In the genomic region with DNA sequence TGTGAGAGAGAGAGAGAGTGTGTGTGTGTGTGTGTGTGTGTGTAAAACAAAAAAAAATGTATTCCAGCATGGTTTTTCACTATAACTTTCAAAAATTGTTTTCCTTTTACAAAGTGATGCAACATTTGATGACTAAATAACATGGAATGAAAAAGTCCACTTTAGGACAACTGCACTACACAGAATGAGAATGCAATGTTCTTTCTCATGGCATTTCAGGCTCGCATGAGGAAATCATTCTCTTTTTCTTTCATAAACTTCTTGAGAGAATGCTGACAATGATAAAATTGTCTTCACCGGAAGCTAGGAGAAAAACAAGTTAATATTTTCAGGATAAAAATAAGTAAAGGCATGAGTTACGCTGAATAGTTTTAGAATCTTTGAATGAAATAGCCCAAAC, we compare ENCODE assay signal across 12 cellular contexts. TPM values are rescaled to one million over a fixed set of nuclear protein-coding genes. Genes with fewer than 3 reads are reported as not detected.
DNase-seq lines count a peak whose midpoint lies in the region; ATAC-seq and TF ChIP-seq lines count a peak whose summit lies in the region.
"Had no signal": no experiment of that assay in that cellular context is flagged by ENCODE, and none has a peak within 500 bp of the region (broad histone marks: within the 10 kb centered on the region; RNA-seq: fewer than 3 reads in every experiment).

No MANE protein-coding gene starts in this region.

- TF ChIP-seq CTCF in fibroblast of pulmonary artery (IDR thresholded peaks at IDR 0.05; ENCODE audit: low read length, missing control alignments) (no peak), osteocyte (IDR thresholded peaks at IDR 0.05) (no peak)

- no peak for ATAC-seq in activated T-cell treated with anti-CD3 and anti-CD28 coated beads, Interleukin-2, amount 50 U/mL, for 4 hours
- ATAC-seq in GM19467 (IDR thresholded peaks at IDR 0.05; ENCODE audit: unreplicated experiment), result no peak
- no peak for ATAC-seq in HG03108 (IDR thresholded peaks at IDR 0.05; ENCODE audit: unreplicated experiment)

- H3K4me3 Mint-ChIP-seq in osteocyte (ENCODE audit: unreplicated experiment), result no peak overlapping the region
- no peak overlapping the region for H3K4me3 Mint-ChIP-seq in activated T-cell treated with anti-CD3 and anti-CD28 coated beads, Interleukin-2, amount 50 U/mL, for 4 hours

- no peaks in the 10 kb centered on the region for H3K27me3 Mint-ChIP-seq in osteocyte (ENCODE audit: unreplicated experiment)
- peaks cover 10% of the 10 kb centered on the region for H3K27me3 Mint-ChIP-seq in activated T-cell treated with anti-CD3 and anti-CD28 coated beads, Interleukin-2, amount 50 U/mL, for 4 hours (ENCODE audit: low read depth)

- H3K4me1 Mint-ChIP-seq in osteocyte (ENCODE audit: unreplicated experiment), result peaks cover 61% of the 10 kb centered on the region
- no peaks in the 10 kb centered on the region for H3K4me1 Mint-ChIP-seq in activated T-cell treated with anti-CD3 and anti-CD28 coated beads, Interleukin-2, amount 50 U/mL, for 4 hours (ENCODE audit: low read depth)

- H3K36me3 Mint-ChIP-seq in osteocyte (ENCODE audit: unreplicated experiment), result no peaks in the 10 kb centered on the region
- H3K36me3 Mint-ChIP-seq in activated T-cell treated with anti-CD3 and anti-CD28 coated beads, Interleukin-2, amount 50 U/mL, for 4 hours (ENCODE audit: insufficient read depth), result no peaks in the 10 kb centered on the region

- in situ Hi-C loops in SK-MEL-5 (cut with HindIII; ENCODE audit: low pct_unique_long_range_greater_than_20kb, low sequenced_read_pairs), result no loop called here

- H3K4me3 ChIP-seq in fibroblast of pulmonary artery (replicated peaks; ENCODE audit: low read depth, low read length), result no peak overlapping the region
- H3K4me3 ChIP-seq: BLaER1 treated with 17β-estradiol and CSF1 and Interleukin-3, amounts not matched to agents 10 nM and 100 nM; HAP-1; lung had no signal

- H3K27ac Mint-ChIP-seq in osteocyte (ENCODE audit: unreplicated experiment), result peak overlapping the region; percentile 93

- no peaks in the 10 kb centered on the region for H3K9me3 Mint-ChIP-seq in osteocyte (ENCODE audit: unreplicated experiment)
- H3K9me3 Mint-ChIP-seq in activated T-cell treated with anti-CD3 and anti-CD28 coated beads, Interleukin-2, amount 50 U/mL, for 4 hours, result no peaks in the 10 kb centered on the region

- DNase-seq in AG08395 (ENCODE audit: low spot score) (peak; percentile 78), SK-MEL-5 (ENCODE audit: low read depth, low spot score) (peak; percentile 4), fibroblast of pulmonary artery (ENCODE audit: low read depth) (peak; percentile 98), osteocyte (ENCODE audit: extremely low spot score, unreplicated experiment) (no peak), NCI-H1417 treated with DMSO at 0.1 percent for 48 hours (lab: John Stamatoyannopoulos, UW) (no peak)
- no peak for DNase-seq in activated T-cell treated with anti-CD3 and anti-CD28 coated beads, Interleukin-2, amount 50 U/mL, for 4 hours
- DNase-seq: activated CD4-positive, alpha-beta T cell treated with anti-CD3 and anti-CD28 coated beads, Interleukin-2, amount 50 U/mL, for 1 hour had no signal

RNA-seq across cellular contexts. Expression of gene SLC16A12, which starts 53.7 kb away (rescaled TPM):
- not detected in 2 replicates for total RNA-seq in SK-MEL-5 (2014; rRNA removed; shearing (Covaris generic))
- not detected in 2 replicates for polyA plus RNA-seq in SK-MEL-5 (2015; cell fraction: cytosol; rRNA removed)
- polyA plus RNA-seq in SK-MEL-5 (2015; cell fraction: nucleus; rRNA removed), result not detected in 2 replicates
- total RNA-seq in osteocyte, result 7.9 and 8.4 TPM in 2 replicates
- total RNA-seq in activated T-cell treated with anti-CD3 and anti-CD28 coated beads, Interleukin-2, amount 50 U/mL, for 4 hours, result not detected

Comparison
In these comparisons a context has a peak if more than half of its experiments do, and no peak if none do; other contexts are left out.
1. DNase-seq: peak in AG08395 (single experiment), SK-MEL-5 (single experiment) and fibroblast of pulmonary artery (single experiment); none in osteocyte (single experiment), activated T-cell treated with anti-CD3 and anti-CD28 coated beads, Interleukin-2, amount 50 U/mL, for 4 hours (single experiment) and NCI-H1417 treated with DMSO at 0.1 percent for 48 hours (single experiment).